Comparison of ENCODE assay signal across 2 cellular contexts in genomic region chr17:1147664-1148063, GRCh38.
TF ChIP-seq lines count a peak whose summit lies in the region.

No MANE protein-coding gene starts in this region.

TF ChIP-seq in HCT116, 20 proteins besides CTCF, POLR2A, EP300 and RAD21:
- TF ChIP-seq SIN3A (IDR thresholded peaks at IDR 0.05; ENCODE audit: low read depth) (no peak), SRF (IDR thresholded peaks at IDR 0.05; ENCODE audit: low read depth) (no peak), MAX (IDR thresholded peaks at IDR 0.05) (peak; percentile 86), EGR1 (IDR thresholded peaks at IDR 0.05; ENCODE audit: low read depth) (peak; percentile 80), POLR2AphosphoS5 (IDR thresholded peaks at IDR 0.05; ENCODE audit: low read depth, low read length) (0 out of 2 replicates have a peak, but pooled peaks have one; percentile 20)
TF ChIP-seq in HCT116: peak in this region for 3.

TF ChIP-seq in H1, 55 proteins besides CTCF, POLR2A, EP300 and RAD21:
- TF ChIP-seq SAP30 (IDR thresholded peaks at IDR 0.05; ENCODE audit: insufficient read depth, insufficient replicate concordance, low read length) (no peak), TEAD4 (IDR thresholded peaks at IDR 0.05; ENCODE audit: low read depth, low read length) (peak; percentile 59), E2F6 (IDR thresholded peaks at IDR 0.05) (peak; percentile 76; the same call in 1 of the 2 replicates), MAX (IDR thresholded peaks at IDR 0.05) (peak; percentile 85), CHD2 (IDR thresholded peaks at IDR 0.05; ENCODE audit: low read length) (no peak), ATF2 (IDR thresholded peaks at IDR 0.05; ENCODE audit: low read length) (no peak), EGR1 (IDR thresholded peaks at IDR 0.05; ENCODE audit: borderline replicate concordance, low read depth, low read length) (peak; percentile 59; the same call in 1 of the 2 replicates), GABPA (IDR thresholded peaks at IDR 0.05; ENCODE audit: borderline replicate concordance, insufficient read depth, low read length) (0 out of 2 replicates have a peak, but pooled peaks have one; percentile 51), USF2 (IDR thresholded peaks at IDR 0.05; ENCODE audit: low read length) (no peak), YY1 (IDR thresholded peaks at IDR 0.05; ENCODE audit: low read depth, low read length) (0 out of 2 replicates have a peak, but pooled peaks have one; percentile 57), SP4 (IDR thresholded peaks at IDR 0.05; ENCODE audit: low read length) (no peak)
